ENCODE assay signal across 8 cellular contexts in the genomic region with DNA sequence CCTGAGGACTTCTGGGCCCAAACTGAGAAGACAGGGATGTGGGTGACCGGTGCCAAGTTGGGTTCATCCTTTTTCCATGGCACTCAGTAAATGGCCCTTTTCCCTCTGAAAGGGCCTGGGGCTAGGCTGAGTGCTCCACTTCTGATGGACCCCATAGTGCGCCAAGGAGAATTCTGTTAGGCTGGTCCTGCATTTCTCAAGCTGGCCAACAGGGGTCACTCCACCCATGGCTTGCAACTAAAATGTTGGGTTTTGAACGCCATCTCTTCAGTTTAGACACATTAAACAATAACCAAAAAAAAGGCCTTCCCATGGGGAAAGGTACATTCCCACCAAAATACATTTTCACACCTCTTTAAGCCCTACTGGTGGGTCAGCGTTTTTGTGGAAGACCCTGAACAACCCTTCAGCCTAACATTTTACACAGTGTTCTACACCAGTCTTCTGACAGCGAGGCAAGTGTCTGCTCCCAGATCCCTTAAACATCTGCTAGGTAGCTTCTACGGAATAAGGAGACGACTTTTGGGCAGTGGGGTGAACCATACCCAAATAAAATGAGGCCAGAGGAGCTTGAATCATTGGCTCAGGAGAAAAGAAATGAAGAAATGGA. TPM values are rescaled to one million over a fixed set of nuclear protein-coding genes. Genes with fewer than 3 reads are reported as not detected.
DNase-seq lines count a peak whose midpoint lies in the region; ATAC-seq and TF ChIP-seq lines count a peak whose summit lies in the region.

No MANE protein-coding gene starts in this region.

- H3K9me3 ChIP-seq in MG63, result no peaks in the 10 kb centered on the region

- no peak overlapping the region for H3K27ac Mint-ChIP-seq in activated CD8-positive, alpha-beta T cell treated with anti-CD3 and anti-CD28 coated beads, Interleukin-2, amount 10 ng/mL, durations not matched to agents 7 days and 5 days

- H3K9me3 Mint-ChIP-seq in activated CD8-positive, alpha-beta T cell treated with anti-CD3 and anti-CD28 coated beads, Interleukin-2, amount 10 ng/mL, durations not matched to agents 7 days and 5 days (ENCODE audit: insufficient read depth), result no peaks in the 10 kb centered on the region

- no peaks in the 10 kb centered on the region for H3K4me1 Mint-ChIP-seq in activated CD8-positive, alpha-beta T cell treated with anti-CD3 and anti-CD28 coated beads, Interleukin-2, amount 10 ng/mL, durations not matched to agents 7 days and 5 days (ENCODE audit: low read depth)

- CTCF ChIA-PET in activated CD8-positive, alpha-beta T cell treated with anti-CD3 and anti-CD28 coated beads, Interleukin-2, amount 10 ng/mL, durations not matched to agents 7 days and 5 days (lab: Charles Lee), result interaction anchor here (0.9 to 1.4 kb wide), 4 partner anchors 8 to 74 kb away, joined by 3 to 7 read pairs (median 3); no protein-coding TSS in a partner anchor

- H3K4me3 ChIP-seq in AG10803 (ENCODE audit: low read length) (no peak overlapping the region), MG63 (no peak overlapping the region)

- POLR2A ChIA-PET in activated CD8-positive, alpha-beta T cell treated with anti-CD3 and anti-CD28 coated beads, Interleukin-2, amount 10 ng/mL, durations not matched to agents 7 days and 5 days (lab: Charles Lee), result no interaction called here

- no peak for DNase-seq in AG10803 (ENCODE audit: low read depth)
- DNase-seq in activated CD8-positive, alpha-beta T cell treated with anti-CD3 and anti-CD28 coated beads, Interleukin-2, amount 10 ng/mL, durations not matched to agents 7 days and 5 days, result peak; percentile 28
- no peak for DNase-seq in left lobe of liver (ENCODE audit: low spot score)
- no peak for DNase-seq in MG63
- no peak for DNase-seq in NCI-H1436 (lab: John Stamatoyannopoulos, UW)
- DNase-seq in AG08396 (ENCODE audit: low spot score), result no peak

- peaks cover 24% of the 10 kb centered on the region for H3K27me3 Mint-ChIP-seq in activated CD8-positive, alpha-beta T cell treated with anti-CD3 and anti-CD28 coated beads, Interleukin-2, amount 10 ng/mL, durations not matched to agents 7 days and 5 days (ENCODE audit: low read depth)

- peak; percentile 49 for TF ChIP-seq CTCF in AG10803 (conservative IDR thresholded peaks at IDR 0.05; ENCODE audit: low read length)
- TF ChIP-seq CTCF in GM12873 (IDR thresholded peaks at IDR 0.05; ENCODE audit: insufficient read depth, low read depth, low read length, missing control alignments), result peak; percentile 80

- no peak for ATAC-seq in activated CD8-positive, alpha-beta T cell treated with anti-CD3 and anti-CD28 coated beads, Interleukin-2, amount 10 ng/mL, durations not matched to agents 7 days and 5 days
- peak; percentile 57 for ATAC-seq in left lobe of liver
- no peak for ATAC-seq in GM21390 (IDR thresholded peaks at IDR 0.05; ENCODE audit: unreplicated experiment)

- H3K4me3 Mint-ChIP-seq in activated CD8-positive, alpha-beta T cell treated with anti-CD3 and anti-CD28 coated beads, Interleukin-2, amount 10 ng/mL, durations not matched to agents 7 days and 5 days, result no peak overlapping the region

- no peaks in the 10 kb centered on the region for H3K27me3 ChIP-seq in MG63

- no peaks in the 10 kb centered on the region for H3K36me3 Mint-ChIP-seq in activated CD8-positive, alpha-beta T cell treated with anti-CD3 and anti-CD28 coated beads, Interleukin-2, amount 10 ng/mL, durations not matched to agents 7 days and 5 days (ENCODE audit: low read depth)

- no peaks in the 10 kb centered on the region for H3K36me3 ChIP-seq in MG63

RNA-seq across cellular contexts. Expression of a gene that starts 27.3 kb away (rescaled TPM):
- not detected for total RNA-seq in activated CD8-positive, alpha-beta T cell treated with anti-CD3 and anti-CD28 coated beads, Interleukin-2, amount 10 ng/mL, durations not matched to agents 7 days and 5 days
- 13.0 TPM for total RNA-seq in left lobe of liver
- not detected in 2 replicates for total RNA-seq in MG63 (2014; rRNA removed; shearing (Covaris generic); ENCODE audit: low replicate concordance)

RNA-seq across cellular contexts. Expression of a gene that starts 39.5 kb away (rescaled TPM):
- total RNA-seq in activated CD8-positive, alpha-beta T cell treated with anti-CD3 and anti-CD28 coated beads, Interleukin-2, amount 10 ng/mL, durations not matched to agents 7 days and 5 days, result not detected
- total RNA-seq in left lobe of liver, result 3.9 TPM
- 0.20 TPM in 1 of 2 replicates, not detected in the other for total RNA-seq in MG63 (2014; rRNA removed; shearing (Covaris generic); ENCODE audit: low replicate concordance)

RNA-seq across cellular contexts. Expression of a gene that starts 49.7 kb away (rescaled TPM):
- total RNA-seq in activated CD8-positive, alpha-beta T cell treated with anti-CD3 and anti-CD28 coated beads, Interleukin-2, amount 10 ng/mL, durations not matched to agents 7 days and 5 days, result 10 to 100 TPM; 23.2 to 26.4 TPM
- total RNA-seq in left lobe of liver, result 25.5 TPM
- 18.7 and 30.0 TPM in 2 replicates for total RNA-seq in MG63 (2014; rRNA removed; shearing (Covaris generic); ENCODE audit: low replicate concordance)

RNA-seq across cellular contexts. Expression of a gene that starts 58.1 kb away (rescaled TPM):
- 100 to 1,000 TPM; 134 to 140 TPM for total RNA-seq in activated CD8-positive, alpha-beta T cell treated with anti-CD3 and anti-CD28 coated beads, Interleukin-2, amount 10 ng/mL, durations not matched to agents 7 days and 5 days
- total RNA-seq in left lobe of liver, result 31.4 TPM
- total RNA-seq in MG63 (2014; rRNA removed; shearing (Covaris generic); ENCODE audit: low replicate concordance), result 91.0 and 107 TPM in 2 replicates

Comparison
In these comparisons a context has a peak if more than half of its experiments do, and no peak if none do; other contexts are left out.
1. RNA of a gene that starts 27.3 kb away (total RNA-seq): 13.0 TPM in left lobe of liver (single experiment); not detected in activated CD8-positive, alpha-beta T cell treated with anti-CD3 and anti-CD28 coated beads, Interleukin-2, amount 10 ng/mL, durations not matched to agents 7 days and 5 days and not detected in MG63; every median in the first group is over 10 times any median in the second.